23 cellular contexts compared by ENCODE assay signal in the genomic region with DNA sequence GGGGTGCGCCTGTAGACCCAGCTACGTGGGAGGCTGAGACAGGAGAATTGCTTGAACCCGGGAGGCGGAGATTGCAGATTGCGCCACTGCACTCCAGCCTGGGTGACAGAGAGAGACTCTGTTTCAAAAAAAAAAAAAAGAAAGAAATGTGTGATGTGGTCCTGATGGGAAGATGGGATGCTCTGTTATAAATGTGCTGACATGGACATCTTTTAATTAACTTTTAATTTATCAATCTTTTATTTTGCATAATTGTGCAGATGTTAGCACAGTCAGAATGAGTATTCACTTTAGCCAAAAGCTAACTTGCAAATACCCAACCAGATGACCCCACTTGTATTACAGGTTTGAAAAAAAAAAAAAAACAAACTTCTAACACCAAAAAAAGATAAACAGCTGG.
"Had no signal": no experiment of that assay in that cellular context is flagged by ENCODE, and none has a peak within 500 bp of the region (broad histone marks: within the 10 kb centered on the region; RNA-seq: fewer than 3 reads in every experiment).

No MANE protein-coding gene starts in this region.

- H3K27ac ChIP-seq: coronary artery, dorsolateral prefrontal cortex, esophagus muscularis mucosa, foreskin keratinocyte, gastroesophageal sphincter, heart right ventricle, left lung, lower lobe of right lung had no signal

- H3K4me3 ChIP-seq: coronary artery, dorsolateral prefrontal cortex, esophagus muscularis mucosa, gastroesophageal sphincter, heart right ventricle, left lung, lower lobe of right lung had no signal

- H3K27me3 ChIP-seq: dorsolateral prefrontal cortex, esophagus muscularis mucosa, foreskin keratinocyte, gastroesophageal sphincter, heart right ventricle, left lung had no signal

- H3K4me1 ChIP-seq: foreskin keratinocyte, left lung, lower lobe of right lung had no signal

- H3K9me3 ChIP-seq: esophagus muscularis mucosa, gastroesophageal sphincter, heart right ventricle, left lung, lower lobe of right lung had no signal

- DNase-seq: dermis blood vessel endothelial cell; dorsolateral prefrontal cortex; effector CD4-positive, alpha-beta T cell; effector memory CD4-positive, alpha-beta T cell; foreskin keratinocyte; head of caudate nucleus; heart right ventricle; hippocampal formation; left cardiac atrium; left lung; left ventricle myocardium superior; lower lobe of right lung; midbrain; naive thymus-derived CD4-positive, alpha-beta T cell had no signal

- H3K36me3 ChIP-seq: esophagus muscularis mucosa, gastroesophageal sphincter, heart right ventricle, left lung, lower lobe of right lung had no signal

- FAIRE-seq: colon, endothelial cell of umbilical vein, frontal cortex, islet of Langerhans, keratinocyte had no signal

- H3K36me3 Mint-ChIP-seq: memory B cell; naive thymus-derived CD4-positive, alpha-beta T cell had no signal

- H3K4me3 Mint-ChIP-seq: memory B cell; naive thymus-derived CD4-positive, alpha-beta T cell had no signal

- H3K9me3 Mint-ChIP-seq: memory B cell; naive thymus-derived CD4-positive, alpha-beta T cell had no signal

- H3K27ac Mint-ChIP-seq: memory B cell; naive thymus-derived CD4-positive, alpha-beta T cell had no signal

- ATAC-seq: foreskin keratinocyte; gastroesophageal sphincter; heart right ventricle; left cardiac atrium; left lung; left ventricle myocardium superior; lower lobe of right lung; naive thymus-derived CD4-positive, alpha-beta T cell had no signal
